In the genomic region with DNA sequence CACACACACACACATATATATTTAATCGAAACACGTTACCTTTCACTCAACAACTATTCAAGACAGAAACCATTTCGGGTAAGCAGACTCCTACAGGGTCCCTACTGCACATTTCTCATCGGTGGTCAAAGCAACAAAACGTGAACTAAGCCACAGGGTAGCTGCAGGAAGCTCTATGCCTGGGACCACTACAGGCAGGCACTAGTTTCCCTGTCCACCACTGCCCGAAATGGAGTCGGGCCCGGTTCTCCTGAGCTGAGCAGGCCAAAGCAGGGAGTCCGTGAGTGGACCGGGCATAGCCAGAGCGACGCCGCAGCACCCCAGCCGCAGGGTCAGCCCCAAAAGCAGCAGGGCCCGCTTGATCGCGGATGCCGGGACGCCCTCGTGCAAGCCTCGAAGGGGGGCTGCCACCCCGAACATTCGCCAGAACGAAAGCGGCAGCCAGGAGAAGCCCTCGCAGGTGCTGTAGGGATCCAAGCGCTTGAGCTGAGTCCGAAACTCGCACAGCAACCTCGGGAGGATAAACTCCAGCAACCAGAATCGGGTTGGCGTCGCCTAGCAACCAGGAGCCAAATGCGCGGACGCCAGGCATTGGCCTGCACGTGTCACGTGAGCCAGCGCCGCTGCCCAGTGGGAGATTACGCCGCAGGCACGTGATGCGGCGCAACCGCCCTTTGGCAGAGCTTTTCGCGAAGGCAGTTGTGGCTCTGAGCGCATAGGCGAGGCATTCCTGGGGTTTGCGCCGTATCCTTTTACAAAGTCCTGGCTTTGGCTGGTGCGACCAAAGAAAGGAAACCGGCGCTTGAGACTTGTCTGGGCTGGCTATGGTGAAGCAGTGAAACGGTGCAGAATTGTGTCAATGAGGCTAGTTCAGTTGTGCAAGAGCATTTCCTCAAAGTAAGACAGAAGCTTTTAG, we compare ENCODE assay signal across 8 cellular contexts. TPM values are rescaled to one million over a fixed set of nuclear protein-coding genes. Genes with fewer than 3 reads are reported as not detected.
DNase-seq lines count a peak whose midpoint lies in the region; ATAC-seq and TF ChIP-seq lines count a peak whose summit lies in the region.

No MANE protein-coding gene starts in this region.

- TF ChIP-seq POLR2A in GM19193 (IDR thresholded peaks at IDR 0.05; ENCODE audit: extremely low read depth, insufficient read depth, insufficient read length) (peak; percentile 57), lower leg skin (IDR thresholded peaks at IDR 0.05) (peak in 1 of 2 donors; percentile 2)

- H3K9me3 Mint-ChIP-seq in activated CD8-positive, alpha-beta T cell treated with anti-CD3 and anti-CD28 coated beads, Interleukin-2, amount 10 ng/mL, durations not matched to agents 7 days and 5 days (ENCODE audit: insufficient read depth): no peaks in the 10 kb centered on the region

- H3K27me3 Mint-ChIP-seq in activated CD8-positive, alpha-beta T cell treated with anti-CD3 and anti-CD28 coated beads, Interleukin-2, amount 10 ng/mL, durations not matched to agents 7 days and 5 days (ENCODE audit: low read depth): no peaks in the 10 kb centered on the region

- H3K27ac Mint-ChIP-seq in activated CD8-positive, alpha-beta T cell treated with anti-CD3 and anti-CD28 coated beads, Interleukin-2, amount 10 ng/mL, durations not matched to agents 7 days and 5 days: peak overlapping the region; percentile 22

- POLR2A ChIA-PET in activated CD8-positive, alpha-beta T cell treated with anti-CD3 and anti-CD28 coated beads, Interleukin-2, amount 10 ng/mL, durations not matched to agents 7 days and 5 days (lab: Charles Lee): interaction anchor here (0.8 to 1.8 kb wide), 6 partner anchors 15 to 230 kb away, joined by 3 to 7 read pairs (median 4); no protein-coding TSS in a partner anchor

- CTCF ChIA-PET in activated CD8-positive, alpha-beta T cell treated with anti-CD3 and anti-CD28 coated beads, Interleukin-2, amount 10 ng/mL, durations not matched to agents 7 days and 5 days (lab: Charles Lee): interaction anchor here (0.6 to 3.9 kb wide), 4 partner anchors 9 to 14 kb away, joined by 3 to 15 read pairs (median 7); partner anchors contain the start of gene DDI2

- no peak for TF ChIP-seq CTCF in lower leg skin (IDR thresholded peaks at IDR 0.05)

- H3K36me3 Mint-ChIP-seq in activated CD8-positive, alpha-beta T cell treated with anti-CD3 and anti-CD28 coated beads, Interleukin-2, amount 10 ng/mL, durations not matched to agents 7 days and 5 days (ENCODE audit: low read depth): no peaks in the 10 kb centered on the region

- intact Hi-C loops in lower leg skin (cut with DNase I; ENCODE audit: low total_unique reads): no loop called here

- peak; percentile 87 for ATAC-seq in HG03439 (IDR thresholded peaks at IDR 0.05; ENCODE audit: unreplicated experiment)
- peak; percentile 98 for ATAC-seq in activated CD8-positive, alpha-beta T cell treated with anti-CD3 and anti-CD28 coated beads, Interleukin-2, amount 10 ng/mL, durations not matched to agents 7 days and 5 days

- H3K4me3 Mint-ChIP-seq in activated CD8-positive, alpha-beta T cell treated with anti-CD3 and anti-CD28 coated beads, Interleukin-2, amount 10 ng/mL, durations not matched to agents 7 days and 5 days: peak overlapping the region; percentile 60

- DNase-seq in Ammon's horn (ENCODE audit: low spot score) (peak; percentile 99), NCI-H526 treated with DMSO at 0.1 percent for 48 hours (lab: John Stamatoyannopoulos, UW) (peak; percentile 93), ecto neural progenitor cell (ENCODE audit: low spot score) (peak; percentile 96), lower leg skin (ENCODE audit: low spot score in 2 of 2) (peak; percentile 96 to 99)
- peak; percentile 96 for DNase-seq in activated CD8-positive, alpha-beta T cell treated with anti-CD3 and anti-CD28 coated beads, Interleukin-2, amount 10 ng/mL, durations not matched to agents 7 days and 5 days
- DNase-seq in stimulated activated CD4-positive, alpha-beta T cell treated with anti-CD3 and anti-CD28 coated beads, Interleukin-4, amount 100 ng/mL, for 1 hour: peak; percentile 91

- WGBS in lower leg skin, 2 donors: 1% methylated on average over 45 to 50 of the region's 56 CpGs

- H3K4me1 Mint-ChIP-seq in activated CD8-positive, alpha-beta T cell treated with anti-CD3 and anti-CD28 coated beads, Interleukin-2, amount 10 ng/mL, durations not matched to agents 7 days and 5 days (ENCODE audit: low read depth): peaks cover 11% of the 10 kb centered on the region

- H3K4me3 ChIP-seq in lower leg skin (ENCODE audit: low read depth, poor library complexity, severe bottlenecking): peak overlapping the region; percentile 68

RNA-seq across cellular contexts. Expression of gene DDI2, which starts 13.9 kb away (rescaled TPM):
- 10 to 100 TPM; 28.8 to 31.1 TPM for total RNA-seq in activated CD8-positive, alpha-beta T cell treated with anti-CD3 and anti-CD28 coated beads, Interleukin-2, amount 10 ng/mL, durations not matched to agents 7 days and 5 days
- 10 to 100 TPM; 23.7 to 58.6 (median 37.0) TPM for total RNA-seq in lower leg skin

RNA-seq across cellular contexts. Expression of gene AGMAT, which starts 18.5 kb away (rescaled TPM):
- total RNA-seq in activated CD8-positive, alpha-beta T cell treated with anti-CD3 and anti-CD28 coated beads, Interleukin-2, amount 10 ng/mL, durations not matched to agents 7 days and 5 days: 10 to 100 TPM; 10.3 to 10.4 TPM
- total RNA-seq in lower leg skin: under 1 TPM in 1 of 4 donors, not detected in 3; 0.54 TPM

Comparison
In these comparisons a context has a peak if more than half of its experiments do, and no peak if none do; other contexts are left out.
1. Peak in every context shown above with its lines: DNase-seq, ATAC-seq and H3K4me3 ChIP-seq.
2. RNA of gene AGMAT, which starts 18.5 kb away (total RNA-seq): 10.3 to 10.4 TPM in activated CD8-positive, alpha-beta T cell treated with anti-CD3 and anti-CD28 coated beads, Interleukin-2, amount 10 ng/mL, durations not matched to agents 7 days and 5 days; 0.54 TPM in lower leg skin; every median in the first group is over 4 times any median in the second.